9 cellular contexts compared by ENCODE assay signal in the genomic region with DNA sequence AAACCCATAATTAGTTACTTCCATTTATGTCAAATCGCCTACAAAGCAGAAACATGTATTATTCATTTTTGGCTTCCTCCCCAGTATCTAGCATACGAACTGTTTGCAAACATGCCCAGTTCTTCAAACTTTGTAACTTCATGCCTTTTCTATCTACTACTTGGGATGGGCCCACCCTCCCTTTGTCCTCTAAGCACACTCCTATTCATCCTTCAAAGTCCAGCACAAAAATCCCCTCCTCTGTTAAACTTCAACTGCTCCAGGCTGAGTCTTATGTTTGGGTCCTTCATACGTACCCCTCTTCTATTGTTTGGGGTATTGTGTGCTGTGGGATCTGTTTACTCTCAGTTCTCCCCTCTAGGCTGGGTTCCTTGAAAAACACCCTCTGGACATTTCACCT. TPM values are rescaled to one million over a fixed set of nuclear protein-coding genes. Genes with fewer than 3 reads are reported as not detected.
"Had no signal": no experiment of that assay in that cellular context is flagged by ENCODE, and none has a peak within 500 bp of the region (broad histone marks: within the 10 kb centered on the region; RNA-seq: fewer than 3 reads in every experiment).

No MANE protein-coding gene starts in this region.

- H3K36me3 ChIP-seq: HAP-1 had no signal

- H3K4me3 ChIP-seq: GM23248, GM23338, HAP-1 had no signal

- DNase-seq: GM23248, GOT3, H7, H9, HCEC 1CT, HFFc6 had no signal

- H3K9me3 ChIP-seq: HAP-1 had no signal

- H3K27ac ChIP-seq: GM23248 had no signal

- H3K4me1 ChIP-seq: HAP-1 had no signal

- H3K4me3 Mint-ChIP-seq: GM23338, H9, HFFc6 had no signal

- H3K9ac ChIP-seq: GM23248 had no signal

- H3K9me3 Mint-ChIP-seq: GM23338, H9, HFFc6 had no signal

- ATAC-seq: GM23338, HCT116 had no signal

- H3K4me2 ChIP-seq: GM23338 had no signal

- H2AFZ ChIP-seq: GM23248, GM23338 had no signal

- H3K27ac Mint-ChIP-seq: GM23338, H9, HFFc6 had no signal

RNA-seq across cellular contexts. Expression of a gene that starts 55.5 kb away (rescaled TPM):
- polyA plus RNA-seq: GM23248 had no signal
